In the genomic region with DNA sequence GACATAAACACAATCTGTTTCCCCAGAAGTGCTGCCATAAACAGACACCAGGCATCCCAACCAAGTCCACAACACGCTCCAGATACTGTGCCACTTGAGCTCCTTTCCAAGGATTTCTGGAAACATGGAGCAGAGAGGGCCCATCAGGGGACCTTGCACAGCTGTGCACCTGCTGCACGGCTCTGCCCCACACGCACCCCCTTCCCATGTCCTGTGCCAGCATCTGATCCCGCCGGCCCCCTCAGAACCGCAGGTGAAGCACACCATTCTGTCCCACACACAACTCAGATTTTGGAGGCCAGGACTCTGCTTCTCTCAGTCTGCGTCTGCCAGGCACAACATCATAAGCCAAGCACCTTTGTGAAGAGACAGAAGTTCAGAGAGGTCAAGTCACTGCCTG, we compare ENCODE assay signal across 14 cellular contexts.
A peak's percentile ranks its signal among the peaks of the same experiment; 100 is the strongest.
DNase-seq lines count a peak whose midpoint lies in the region; ATAC-seq and TF ChIP-seq lines count a peak whose summit lies in the region.
"Had no signal": no experiment of that assay in that cellular context is flagged by ENCODE, and none has a peak within 500 bp of the region (broad histone marks: within the 10 kb centered on the region; RNA-seq: fewer than 3 reads in every experiment).

No MANE protein-coding gene starts in this region.

- no CpG with 5 or more reads among the region's 7 CpGs for WGBS in neuronal stem cell (ENCODE audit: extremely low coverage in 2 of 2, insufficient read length in 2 of 2, insufficient replicate concordance in 1 of 2), 2 donors

- TF ChIP-seq CTCF in coronary artery (IDR thresholded peaks at IDR 0.05) (no peak), type B pancreatic cell (conservative IDR thresholded peaks at IDR 0.05) (no peak)

- no peak overlapping the region for H3K23ac ChIP-seq in neuronal stem cell (ENCODE audit: low read depth, low read length, poor library complexity)

- H3K4me3 Mint-ChIP-seq in activated CD8-positive, alpha-beta memory T cell treated with anti-CD3 and anti-CD28 coated beads, Interleukin-2, amount 10 ng/mL, durations not matched to agents 7 days and 5 days, result no peak overlapping the region
- H3K4me3 Mint-ChIP-seq in type B pancreatic cell, result no peak overlapping the region
- H3K4me3 Mint-ChIP-seq: CD4-positive, alpha-beta T cell had no signal

- H4K8ac ChIP-seq in neuronal stem cell (ENCODE audit: low read depth, low read length), result no peak overlapping the region

- H2AFZ ChIP-seq in neuronal stem cell (ENCODE audit: low read length), result no peak overlapping the region

- no peak overlapping the region for H3K27ac Mint-ChIP-seq in activated CD8-positive, alpha-beta memory T cell treated with anti-CD3 and anti-CD28 coated beads, Interleukin-2, amount 10 ng/mL, durations not matched to agents 7 days and 5 days
- H3K27ac Mint-ChIP-seq in type B pancreatic cell, result no peak overlapping the region
- H3K27ac Mint-ChIP-seq: CD4-positive, alpha-beta T cell had no signal

- no peaks in the 10 kb centered on the region for H3K36me3 Mint-ChIP-seq in activated CD8-positive, alpha-beta memory T cell treated with anti-CD3 and anti-CD28 coated beads, Interleukin-2, amount 10 ng/mL, durations not matched to agents 7 days and 5 days
- no peaks in the 10 kb centered on the region for H3K36me3 Mint-ChIP-seq in type B pancreatic cell

- peaks cover 0 to 5% of the 10 kb centered on the region in 2 donors for H3K4me1 ChIP-seq in neuronal stem cell (ENCODE audit: control insufficient read depth in 2 of 2, insufficient read depth in 1 of 2, low read depth in 1 of 2, low read length in 2 of 2)
- H3K4me1 ChIP-seq: Caco-2, SJCRH30 had no signal

- no peak for ATAC-seq in activated CD8-positive, alpha-beta memory T cell treated with anti-CD3 and anti-CD28 coated beads, Interleukin-2, amount 10 ng/mL, durations not matched to agents 7 days and 5 days
- ATAC-seq in GM21825 (IDR thresholded peaks at IDR 0.05; ENCODE audit: unreplicated experiment) (no peak), GM19023 (IDR thresholded peaks at IDR 0.05; ENCODE audit: unreplicated experiment) (no peak)
- ATAC-seq: Panc1 had no signal

- CTCF ChIA-PET in activated CD8-positive, alpha-beta memory T cell treated with anti-CD3 and anti-CD28 coated beads, Interleukin-2, amount 10 ng/mL, durations not matched to agents 7 days and 5 days (lab: Charles Lee), result no interaction called here

- no peak overlapping the region for H3K4me3 ChIP-seq in coronary artery
- no peak overlapping the region for H3K4me3 ChIP-seq in neuronal stem cell (ENCODE audit: low read length in 2 of 2)
- H3K4me3 ChIP-seq: SJCRH30 had no signal

- peaks cover 0 to under 1% (median 0%) of the 10 kb centered on the region in 3 experiments for H3K27me3 ChIP-seq in neuronal stem cell (ENCODE audit: control insufficient read depth in 3 of 3, insufficient read depth in 3 of 3, low read depth in 1 of 3, low read length in 3 of 3)

- no peaks in the 10 kb centered on the region for H3K27me3 Mint-ChIP-seq in activated CD8-positive, alpha-beta memory T cell treated with anti-CD3 and anti-CD28 coated beads, Interleukin-2, amount 10 ng/mL, durations not matched to agents 7 days and 5 days
- H3K27me3 Mint-ChIP-seq in type B pancreatic cell, result no peaks in the 10 kb centered on the region

- peak overlapping the region; percentile 33 for H2AK5ac ChIP-seq in neuronal stem cell (ENCODE audit: low read depth, low read length)

- H4K91ac ChIP-seq in neuronal stem cell (ENCODE audit: low read depth, low read length, poor library complexity), result no peak overlapping the region

- H2BK120ac ChIP-seq in neuronal stem cell (ENCODE audit: low read depth, low read length), result no peak overlapping the region

- H3K9ac ChIP-seq in neuronal stem cell (ENCODE audit: low read depth, low read length, poor library complexity), result no peak overlapping the region

- peak; percentile 19 for DNase-seq in activated CD8-positive, alpha-beta memory T cell treated with anti-CD3 and anti-CD28 coated beads, Interleukin-2, amount 10 ng/mL, durations not matched to agents 7 days and 5 days
- DNase-seq in coronary artery (ENCODE audit: low spot score) (peak; percentile 46), neuronal stem cell (ENCODE audit: low spot score) (no peak), type B pancreatic cell (ENCODE audit: extremely low spot score, unreplicated experiment) (peak; percentile 44), EL (no peak)
- DNase-seq: CD4-positive, alpha-beta T cell; DMS153; Karpas-422; NCI-H2081 treated with DMSO at 0.1 percent for 48 hours; SJCRH30 had no signal

- no peaks in the 10 kb centered on the region for H3K9me3 Mint-ChIP-seq in activated CD8-positive, alpha-beta memory T cell treated with anti-CD3 and anti-CD28 coated beads, Interleukin-2, amount 10 ng/mL, durations not matched to agents 7 days and 5 days (ENCODE audit: low read depth)
- no peaks in the 10 kb centered on the region for H3K9me3 Mint-ChIP-seq in type B pancreatic cell
- H3K9me3 Mint-ChIP-seq: CD4-positive, alpha-beta T cell had no signal

- H3K9me3 ChIP-seq in neuronal stem cell (replicated peaks in 1 of 2; ENCODE audit: control insufficient read depth in 2 of 2, insufficient read depth in 1 of 2, low read depth in 1 of 2, low read length in 2 of 2), result peaks cover 0 to 5% of the 10 kb centered on the region in 2 donors
- H3K9me3 ChIP-seq: Caco-2, SJCRH30 had no signal

- no peak overlapping the region for H2BK5ac ChIP-seq in neuronal stem cell (ENCODE audit: low read length)

- no peaks in the 10 kb centered on the region for H3K4me1 Mint-ChIP-seq in activated CD8-positive, alpha-beta memory T cell treated with anti-CD3 and anti-CD28 coated beads, Interleukin-2, amount 10 ng/mL, durations not matched to agents 7 days and 5 days
- H3K4me1 Mint-ChIP-seq in type B pancreatic cell (ENCODE audit: unreplicated experiment), result no peaks in the 10 kb centered on the region

- no peaks in the 10 kb centered on the region for H3K36me3 ChIP-seq in neuronal stem cell (replicated peaks in 1 of 2; ENCODE audit: control insufficient read depth in 2 of 2, insufficient read depth in 2 of 2, low read length in 2 of 2)
- H3K36me3 ChIP-seq: SJCRH30 had no signal

- H3K4me2 ChIP-seq in neuronal stem cell (ENCODE audit: insufficient read depth, low read length, poor library complexity, severe bottlenecking), result no peak overlapping the region

- H3K14ac ChIP-seq in neuronal stem cell (ENCODE audit: low read length), result no peak overlapping the region

- no peak overlapping the region for H2BK15ac ChIP-seq in neuronal stem cell (ENCODE audit: low read length)

- H3K18ac ChIP-seq in neuronal stem cell (ENCODE audit: low read length), result peak overlapping the region; percentile 38

- no peak overlapping the region for H3K4ac ChIP-seq in neuronal stem cell (ENCODE audit: low read length)

- no peak overlapping the region for H2BK12ac ChIP-seq in neuronal stem cell (ENCODE audit: low read length)

- no peaks in the 10 kb centered on the region for H3K79me1 ChIP-seq in neuronal stem cell (ENCODE audit: low read depth, low read length)

- H3K27ac ChIP-seq in coronary artery (no peak overlapping the region), neuronal stem cell (replicated peaks; ENCODE audit: low read length) (no peak overlapping the region)
- H3K27ac ChIP-seq: SJCRH30 had no signal

Comparison
In these comparisons a context has a peak if more than half of its experiments do, and no peak if none do; other contexts are left out.
1. DNase-seq: peak in activated CD8-positive, alpha-beta memory T cell treated with anti-CD3 and anti-CD28 coated beads, Interleukin-2, amount 10 ng/mL, durations not matched to agents 7 days and 5 days (single experiment), coronary artery (single experiment) and type B pancreatic cell (single experiment); none in neuronal stem cell (single experiment) and EL (single experiment).